ENCODE assay signal across 29 cellular contexts in the genomic region with DNA sequence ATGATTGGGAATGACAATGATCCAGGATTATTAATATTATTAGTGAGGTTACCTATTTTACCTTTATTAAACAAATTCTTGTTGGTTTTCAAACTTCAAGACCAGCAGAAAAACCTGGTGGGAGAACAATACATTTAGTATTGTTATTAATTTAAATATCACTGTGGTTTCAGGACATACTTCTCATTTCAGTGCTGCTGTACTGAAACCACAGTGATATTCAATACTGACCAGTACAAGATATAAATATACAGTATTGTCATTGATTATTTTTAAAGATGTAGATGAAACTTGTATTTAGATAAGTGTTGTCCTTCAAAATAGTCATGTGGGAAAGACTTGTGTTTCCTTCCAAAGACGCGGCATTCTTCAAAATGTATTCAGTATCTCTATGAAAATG.
"Had no signal": no experiment of that assay in that cellular context is flagged by ENCODE, and none has a peak within 500 bp of the region (broad histone marks: within the 10 kb centered on the region; RNA-seq: fewer than 3 reads in every experiment).

No MANE protein-coding gene starts in this region.

- H3K27ac Mint-ChIP-seq: natural killer cell; nephron; neural progenitor cell; progenitor cell of endocrine pancreas; stimulated activated effector memory CD8-positive, alpha-beta T cell treated with anti-CD3 and anti-CD28 coated beads, Interleukin-12 subunit alpha, Interleukin-12 subunit beta, amount 100 ng/mL, for 72 hours; stimulated activated naive CD8-positive, alpha-beta T cell treated with anti-CD3 and anti-CD28 coated beads, Interleukin-15, amount 100 ng/mL, for 72 hours; type B pancreatic cell had no signal

- H3K9me3 ChIP-seq: ovary, psoas muscle, right lobe of liver, sigmoid colon, suprapubic skin, testis, tibial artery, transverse colon, upper lobe of right lung, uterus had no signal

- ATAC-seq: natural killer cell; psoas muscle; right cardiac atrium; right lobe of liver; stimulated activated effector memory CD8-positive, alpha-beta T cell treated with anti-CD3 and anti-CD28 coated beads, Interleukin-12 subunit alpha, Interleukin-12 subunit beta, amount 100 ng/mL, for 72 hours; stimulated activated naive CD8-positive, alpha-beta T cell treated with anti-CD3 and anti-CD28 coated beads, Interleukin-15, amount 100 ng/mL, for 72 hours; stimulated activated naive CD8-positive, alpha-beta T cell treated with anti-CD3 and anti-CD28 coated beads, Interleukin-15, Interleukin-2, amounts not matched to agents 100 U/mL and 50 U/mL, for 24 hours; upper lobe of right lung had no signal

- H3K9ac ChIP-seq: neural progenitor cell, parathyroid adenoma had no signal

- H3K4me1 Mint-ChIP-seq: neural progenitor cell; stimulated activated effector memory CD8-positive, alpha-beta T cell treated with anti-CD3 and anti-CD28 coated beads, Interleukin-12 subunit alpha, Interleukin-12 subunit beta, amount 100 ng/mL, for 72 hours had no signal

- H2AFZ ChIP-seq: neural progenitor cell, parathyroid adenoma had no signal

- H3K4me3 Mint-ChIP-seq: natural killer cell; nephron; neural progenitor cell; stimulated activated effector memory CD8-positive, alpha-beta T cell treated with anti-CD3 and anti-CD28 coated beads, Interleukin-12 subunit alpha, Interleukin-12 subunit beta, amount 100 ng/mL, for 72 hours; stimulated activated naive CD8-positive, alpha-beta T cell treated with anti-CD3 and anti-CD28 coated beads, Interleukin-15, amount 100 ng/mL, for 72 hours; type B pancreatic cell had no signal

- H3K4me3 ChIP-seq: neural progenitor cell, ovary, psoas muscle, right lobe of liver, sigmoid colon, suprapubic skin, testis, tibial artery, transverse colon, upper lobe of right lung, uterus had no signal

- DNase-seq: natural killer cell; occipital lobe; ovary; posterior cingulate gyrus; psoas muscle; right cardiac atrium; right lobe of liver; sigmoid colon; small intestine; stimulated activated CD4-positive, alpha-beta T cell treated with anti-CD3 and anti-CD28 coated beads, Interleukin-15, amount 100 ng/mL, for 24 hours; stimulated activated CD4-positive, alpha-beta T cell treated with anti-CD3 and anti-CD28 coated beads, Interleukin-2, amount 100 ng/mL, for 24 hours; stimulated activated CD4-positive, alpha-beta T cell treated with anti-CD3 and anti-CD28 coated beads, Interleukin-2, amount 100 ng/mL, for 48 hours; stimulated activated CD4-positive, alpha-beta T cell treated with anti-CD3 and anti-CD28 coated beads, Interleukin-4, amount 100 ng/mL, for 24 hours; stimulated activated naive CD4-positive, alpha-beta T cell; stimulated activated naive CD8-positive, alpha-beta T cell treated with anti-CD3 and anti-CD28 coated beads, Interleukin-15, amount 100 ng/mL, for 72 hours; stimulated activated naive CD8-positive, alpha-beta T cell treated with anti-CD3 and anti-CD28 coated beads, Interleukin-15, Interleukin-2, amounts not matched to agents 100 U/mL and 50 U/mL, for 24 hours; substantia nigra; testis; tibial artery; transverse colon; upper lobe of right lung; uterus had no signal

- H3K36me3 ChIP-seq: neural progenitor cell, ovary, right lobe of liver, sigmoid colon, suprapubic skin, tibial artery, transverse colon, upper lobe of right lung, uterus had no signal

- H3K4me1 ChIP-seq: neural progenitor cell, parathyroid adenoma, psoas muscle, right lobe of liver, sigmoid colon, suprapubic skin, testis, tibial artery, transverse colon, upper lobe of right lung, uterus had no signal

- H3K27ac ChIP-seq: neural progenitor cell, ovary, parathyroid adenoma, psoas muscle, right lobe of liver, sigmoid colon, suprapubic skin, testis, tibial artery, transverse colon, upper lobe of right lung, uterus had no signal

- H3K9me3 Mint-ChIP-seq: nephron; neural progenitor cell; stimulated activated naive CD8-positive, alpha-beta T cell treated with anti-CD3 and anti-CD28 coated beads, Interleukin-15, amount 100 ng/mL, for 72 hours; type B pancreatic cell had no signal

- H3K4me2 ChIP-seq: neural progenitor cell had no signal

- H3K36me3 Mint-ChIP-seq: natural killer cell; neural progenitor cell; stimulated activated effector memory CD8-positive, alpha-beta T cell treated with anti-CD3 and anti-CD28 coated beads, Interleukin-12 subunit alpha, Interleukin-12 subunit beta, amount 100 ng/mL, for 72 hours; type B pancreatic cell had no signal

- H3K79me2 ChIP-seq: parathyroid adenoma had no signal

- H3K27me3 ChIP-seq: neural progenitor cell, ovary, right lobe of liver, sigmoid colon, suprapubic skin, testis, tibial artery, transverse colon, upper lobe of right lung, uterus had no signal

- H3K27me3 Mint-ChIP-seq: progenitor cell of endocrine pancreas, type B pancreatic cell had no signal
